29 cellular contexts compared by ENCODE assay signal in genomic region chr20:25290646-25291431, GRCh38. TPM values are rescaled to one million over a fixed set of nuclear protein-coding genes. Genes with fewer than 3 reads are reported as not detected.
DNase-seq lines count a peak whose midpoint lies in the region; ATAC-seq and TF ChIP-seq lines count a peak whose summit lies in the region.
"Had no signal": no experiment of that assay in that cellular context is flagged by ENCODE, and none has a peak within 500 bp of the region (broad histone marks: within the 10 kb centered on the region; RNA-seq: fewer than 3 reads in every experiment).

No MANE protein-coding gene starts in this region.

- H3K4me3 ChIP-seq in right atrium auricular region = no peak overlapping the region
- H3K4me3 ChIP-seq: lower lobe of right lung, pancreas, skin epidermis had no signal

- no peaks in the 10 kb centered on the region for H3K27me3 ChIP-seq in right atrium auricular region
- H3K27me3 ChIP-seq: brain microvascular endothelial cell, pancreas had no signal

- H3K9me3 ChIP-seq in right atrium auricular region = no peaks in the 10 kb centered on the region
- H3K9me3 ChIP-seq: lower lobe of right lung, pancreas had no signal

- H3K27me3 Mint-ChIP-seq in stimulated activated naive B cell treated with anti-CD40 and anti-IgM and Interleukin-4, amounts not matched to agents 10 μg/mL and 1 μg/mL and 100 μg/mL, for 72 hours = no peaks in the 10 kb centered on the region
- H3K27me3 Mint-ChIP-seq in activated naive CD8-positive, alpha-beta T cell treated with anti-CD3 and anti-CD28 coated beads for 36 hours = no peaks in the 10 kb centered on the region
- H3K27me3 Mint-ChIP-seq: activated CD4-positive, alpha-beta memory T cell treated with anti-CD3 and anti-CD28 coated beads, Interleukin-2, amount 10 ng/mL, durations not matched to agents 7 days and 5 days; activated naive CD4-positive, alpha-beta T cell treated with anti-CD3 and anti-CD28 coated beads, Interleukin-2, amount 10 ng/mL, durations not matched to agents 7 days and 5 days; activated T-helper 17 cell treated with anti-CD3 and anti-CD28 coated beads, Interleukin-2, amount 50 U/mL, for 72 hours; CD4-positive, alpha-beta T cell had no signal

- intact Hi-C loops in left colon (cut with DNase I, micrococcal nuclease) = loop anchor here in 1 of 2 donors (10.0 kb wide), 1 partner anchor 114 kb away; the partner anchor contains the start of gene GINS1

- H3K27ac Mint-ChIP-seq in activated naive CD4-positive, alpha-beta T cell treated with anti-CD3 and anti-CD28 coated beads, Interleukin-2, amount 50 U/mL, for 72 hours = peak overlapping the region; percentile 35 to 89
- H3K27ac Mint-ChIP-seq in stimulated activated naive B cell treated with anti-CD40 and anti-IgM and Interleukin-4, amounts not matched to agents 10 μg/mL and 1 μg/mL and 100 μg/mL, for 72 hours = peak overlapping the region; percentile 76
- H3K27ac Mint-ChIP-seq in activated naive CD8-positive, alpha-beta T cell treated with anti-CD3 and anti-CD28 coated beads for 36 hours = no peak overlapping the region
- H3K27ac Mint-ChIP-seq: activated CD4-positive, alpha-beta memory T cell treated with anti-CD3 and anti-CD28 coated beads, Interleukin-2, amount 10 ng/mL, durations not matched to agents 7 days and 5 days; activated naive CD4-positive, alpha-beta T cell treated with anti-CD3 and anti-CD28 coated beads, Interleukin-2, amount 10 ng/mL, durations not matched to agents 7 days and 5 days; T-helper 1 cell treated with Interleukin-12 subunit alpha and Interleukin-12 subunit beta and Interleukin-4 antibody, amounts not matched to agents 30 μg/mL and 1 μg/mL, for 36 hours had no signal

- H3K4me3 Mint-ChIP-seq in stimulated activated naive B cell treated with anti-CD40 and anti-IgM and Interleukin-4, amounts not matched to agents 10 μg/mL and 1 μg/mL and 100 μg/mL, for 72 hours = no peak overlapping the region
- H3K4me3 Mint-ChIP-seq in activated naive CD8-positive, alpha-beta T cell treated with anti-CD3 and anti-CD28 coated beads for 36 hours = no peak overlapping the region
- H3K4me3 Mint-ChIP-seq: activated CD4-positive, alpha-beta memory T cell treated with anti-CD3 and anti-CD28 coated beads, Interleukin-2, amount 10 ng/mL, durations not matched to agents 7 days and 5 days; activated naive CD4-positive, alpha-beta T cell treated with anti-CD3 and anti-CD28 coated beads, Interleukin-2, amount 10 ng/mL, durations not matched to agents 7 days and 5 days; activated T-helper 17 cell treated with anti-CD3 and anti-CD28 coated beads, Interleukin-2, amount 50 U/mL, for 72 hours; CD4-positive, alpha-beta T cell; T-helper 1 cell treated with Interleukin-12 subunit alpha and Interleukin-12 subunit beta and Interleukin-4 antibody, amounts not matched to agents 30 μg/mL and 1 μg/mL, for 36 hours had no signal

- H3K36me3 ChIP-seq in right atrium auricular region = peaks cover 70% of the 10 kb centered on the region

- peaks cover 0 to 44% of the 10 kb centered on the region in 2 donors for H3K4me1 ChIP-seq in right atrium auricular region

- no peak for ATAC-seq in activated naive CD4-positive, alpha-beta T cell treated with anti-CD3 and anti-CD28 coated beads, Interleukin-2, amount 50 U/mL, for 72 hours
- no peak for ATAC-seq in stimulated activated naive B cell treated with anti-CD40 and anti-IgM and Interleukin-4, amounts not matched to agents 10 μg/mL and 1 μg/mL and 100 μg/mL, for 72 hours (replicated peaks)
- no peak for ATAC-seq in left colon
- ATAC-seq: activated T-helper 17 cell treated with anti-CD3 and anti-CD28 coated beads, Interleukin-2, amount 50 U/mL, for 72 hours; lower lobe of right lung; pancreas; SK-N-SH treated with all-trans-retinoic acid at 6 μM for 48 hours; stimulated activated naive CD8-positive, alpha-beta T cell treated with anti-CD3 and anti-CD28 coated beads, Interleukin-15, Interleukin-2, amounts not matched to agents 100 U/mL and 50 U/mL, for 24 hours had no signal

- DNase-seq in activated naive CD4-positive, alpha-beta T cell treated with anti-CD3 and anti-CD28 coated beads, Interleukin-2, amount 50 U/mL, for 72 hours (ENCODE audit: low spot score in 2 of 2) = no peak
- no peak for DNase-seq in activated naive CD4-positive, alpha-beta T cell treated with anti-CD3 and anti-CD28 coated beads, Interleukin-2, amount 50 U/mL, for 16 hours
- DNase-seq in epithelial cell of prostate (ENCODE audit: low read depth, low spot score) (no peak), right atrium auricular region (ENCODE audit: low spot score) (no peak), left colon (no peak)
- DNase-seq in stimulated activated naive B cell treated with anti-CD40 and anti-IgM and Interleukin-4, amounts not matched to agents 10 μg/mL and 1 μg/mL and 100 μg/mL, for 72 hours = no peak
- DNase-seq in activated CD4-positive, alpha-beta T cell treated with anti-CD3 and anti-CD28 coated beads for 48 hours = no peak
- DNase-seq in activated naive CD8-positive, alpha-beta T cell treated with anti-CD3 and anti-CD28 coated beads for 36 hours = no peak
- DNase-seq: 8988T; activated CD4-positive, alpha-beta memory T cell treated with anti-CD3 and anti-CD28 coated beads, Interleukin-2, amount 10 ng/mL, durations not matched to agents 7 days and 5 days; activated CD4-positive, CD25-positive, alpha-beta regulatory T cell treated with anti-CD3 and anti-CD28 coated beads, Interleukin-2, amount 50 U/mL, for 72 hours; activated CD8-positive, alpha-beta memory T cell treated with anti-CD3 and anti-CD28 coated beads, Interleukin-2, amount 50 U/mL, for 48 hours; activated naive CD4-positive, alpha-beta T cell treated with anti-CD3 and anti-CD28 coated beads, Interleukin-2, amount 10 ng/mL, durations not matched to agents 7 days and 5 days; amygdala; brain microvascular endothelial cell; CD4-positive, alpha-beta T cell; effector CD8-positive, alpha-beta T cell; GOT3; NCI-H1048; NCI-H1694 treated with DMSO at 0.1 percent for 48 hours; NCI-H2171; OCI-M1; stimulated activated naive CD8-positive, alpha-beta T cell treated with anti-CD3 and anti-CD28 coated beads, Interleukin-15, Interleukin-2, amounts not matched to agents 100 U/mL and 50 U/mL, for 24 hours had no signal

- TF ChIP-seq CTCF in right atrium auricular region (IDR thresholded peaks at IDR 0.05) = no peak

- peaks cover 12 to 25% of the 10 kb centered on the region in 2 donors for H3K4me1 Mint-ChIP-seq in stimulated activated naive B cell treated with anti-CD40 and anti-IgM and Interleukin-4, amounts not matched to agents 10 μg/mL and 1 μg/mL and 100 μg/mL, for 72 hours
- peaks cover 2% of the 10 kb centered on the region for H3K4me1 Mint-ChIP-seq in activated naive CD8-positive, alpha-beta T cell treated with anti-CD3 and anti-CD28 coated beads for 36 hours
- H3K4me1 Mint-ChIP-seq: activated CD4-positive, alpha-beta memory T cell treated with anti-CD3 and anti-CD28 coated beads, Interleukin-2, amount 10 ng/mL, durations not matched to agents 7 days and 5 days; activated naive CD4-positive, alpha-beta T cell treated with anti-CD3 and anti-CD28 coated beads, Interleukin-2, amount 10 ng/mL, durations not matched to agents 7 days and 5 days had no signal

- no peaks in the 10 kb centered on the region for H3K9me3 Mint-ChIP-seq in activated naive CD4-positive, alpha-beta T cell treated with anti-CD3 and anti-CD28 coated beads, Interleukin-2, amount 50 U/mL, for 72 hours
- no peaks in the 10 kb centered on the region for H3K9me3 Mint-ChIP-seq in stimulated activated naive B cell treated with anti-CD40 and anti-IgM and Interleukin-4, amounts not matched to agents 10 μg/mL and 1 μg/mL and 100 μg/mL, for 72 hours
- H3K9me3 Mint-ChIP-seq in activated naive CD8-positive, alpha-beta T cell treated with anti-CD3 and anti-CD28 coated beads for 36 hours = no peaks in the 10 kb centered on the region
- H3K9me3 Mint-ChIP-seq: activated CD4-positive, alpha-beta memory T cell treated with anti-CD3 and anti-CD28 coated beads, Interleukin-2, amount 10 ng/mL, durations not matched to agents 7 days and 5 days; activated naive CD4-positive, alpha-beta T cell treated with anti-CD3 and anti-CD28 coated beads, Interleukin-2, amount 10 ng/mL, durations not matched to agents 7 days and 5 days; activated T-helper 17 cell treated with anti-CD3 and anti-CD28 coated beads, Interleukin-2, amount 50 U/mL, for 72 hours; CD4-positive, alpha-beta T cell; T-helper 1 cell treated with Interleukin-12 subunit alpha and Interleukin-12 subunit beta and Interleukin-4 antibody, amounts not matched to agents 30 μg/mL and 1 μg/mL, for 36 hours had no signal

- H3K27ac ChIP-seq in epithelial cell of prostate (peak overlapping the region; percentile 11), right atrium auricular region (peak overlapping the region; percentile 53 to 74)
- H3K27ac ChIP-seq: brain microvascular endothelial cell, lower lobe of right lung, pancreas, skin epidermis had no signal

- H3K36me3 Mint-ChIP-seq in activated naive CD4-positive, alpha-beta T cell treated with anti-CD3 and anti-CD28 coated beads, Interleukin-2, amount 50 U/mL, for 72 hours = peaks cover 0 to 6% of the 10 kb centered on the region in 2 donors
- H3K36me3 Mint-ChIP-seq in stimulated activated naive B cell treated with anti-CD40 and anti-IgM and Interleukin-4, amounts not matched to agents 10 μg/mL and 1 μg/mL and 100 μg/mL, for 72 hours = peaks cover 71 to 82% of the 10 kb centered on the region in 2 donors
- no peaks in the 10 kb centered on the region for H3K36me3 Mint-ChIP-seq in activated naive CD8-positive, alpha-beta T cell treated with anti-CD3 and anti-CD28 coated beads for 36 hours

RNA-seq across cellular contexts. Expression of gene PYGB, which starts 43.0 kb away (rescaled TPM):
- 10 to 100 TPM; 19.1 to 30.8 TPM for total RNA-seq in activated naive CD4-positive, alpha-beta T cell treated with anti-CD3 and anti-CD28 coated beads, Interleukin-2, amount 50 U/mL, for 72 hours
- 100 to 1,000 TPM; 145 to 174 TPM for total RNA-seq in right atrium auricular region
- total RNA-seq in left colon = 100 to 1,000 TPM; 275 to 329 TPM
- 10 to 100 TPM; 30.3 to 31.0 TPM for total RNA-seq in activated naive CD8-positive, alpha-beta T cell treated with anti-CD3 and anti-CD28 coated beads for 36 hours

Comparison
In these comparisons a context has a peak if more than half of its experiments do, and no peak if none do; other contexts are left out.
1. RNA of gene PYGB, which starts 43.0 kb away (total RNA-seq): 275 to 329 TPM in left colon and 145 to 174 TPM in right atrium auricular region; 30.3 to 31.0 TPM in activated naive CD8-positive, alpha-beta T cell treated with anti-CD3 and anti-CD28 coated beads for 36 hours and 19.1 to 30.8 TPM in activated naive CD4-positive, alpha-beta T cell treated with anti-CD3 and anti-CD28 coated beads, Interleukin-2, amount 50 U/mL, for 72 hours; every median in the first group is over 4 times any median in the second.